ENCODE assay signal across 8 cellular contexts in genomic region chr19:52962394-52963228, GRCh38. TPM values are rescaled to one million over a fixed set of nuclear protein-coding genes. Genes with fewer than 3 reads are reported as not detected.
A peak's percentile ranks its signal among the peaks of the same experiment; 100 is the strongest.
DNase-seq lines count a peak whose midpoint lies in the region; ATAC-seq and TF ChIP-seq lines count a peak whose summit lies in the region.

ZNF816 (minus strand) TSS chr19:52962881; CDS start chr19:52956089, 6,792 bp downstream.

- 0 to 1% (median 0%) methylated on average over 42 to 55 of the region's 55 CpGs for WGBS in heart left ventricle, 4 donors
- WGBS in trophoblast cell (ENCODE audit: extremely low coverage, insufficient coverage, insufficient read length) = no CpG with 5 or more reads among the region's 55 CpGs
- WGBS in tibial nerve, 2 donors = 0% methylated on average over 30 to 43 of the region's 55 CpGs

- H4K12ac ChIP-seq in trophoblast cell (ENCODE audit: low read depth, low read length) = peak within 1 kb of the TSS; percentile 73

- peak within 1 kb of the TSS; percentile 93 for H3K9ac ChIP-seq in SU-DHL-6 (ENCODE audit: low read length)
- peak within 1 kb of the TSS; percentile 79 for H3K9ac ChIP-seq in trophoblast cell (ENCODE audit: low read length)

- H3K9me3 ChIP-seq in SU-DHL-6 (ENCODE audit: insufficient read depth, low read length) (peaks cover 7% of the 10 kb centered on the region; the same call in 1 of the 2 replicates), heart left ventricle (peaks cover 0 to 35% (median 3%) of the 10 kb centered on the region in 12 donors), trophoblast cell (ENCODE audit: insufficient read depth, low read depth, low read length) (peaks cover 8% of the 10 kb centered on the region), tibial nerve (peaks cover 0 to 39% (median 0%) of the 10 kb centered on the region in 4 donors)

- intact Hi-C loops in heart left ventricle (cut with DNase I) = loop anchor here in 5 of 10 donors (1.0 to 5.0 kb wide), 6 partner anchors 19 to 66 kb away; partner anchors contain the start of genes ZNF320 (in 1 of the 5) and ZNF888 (in 1 of the 5)

- H3K27ac ChIP-seq in SU-DHL-6 (ENCODE audit: low read depth, low read length) = 0 out of 2 replicates have a peak within 1 kb of the TSS, but pooled peaks have one; percentile 33
- peak within 1 kb of the TSS; percentile 5 to 95 (median 80) for H3K27ac ChIP-seq in heart left ventricle
- H3K27ac ChIP-seq in trophoblast cell (ENCODE audit: low read depth, low read length) = peak within 1 kb of the TSS; percentile 58
- peak within 1 kb of the TSS; percentile 29 to 81 (median 75) for H3K27ac ChIP-seq in tibial nerve

- H3K4me1 Mint-ChIP-seq in activated naive CD8-positive, alpha-beta T cell treated with anti-CD3 and anti-CD28 coated beads, Interleukin-2, amount 50 U/mL, for 24 hours = peaks cover 25% of the 10 kb centered on the region

- no peaks in the 10 kb centered on the region for H3F3A ChIP-seq in SU-DHL-6 (ENCODE audit: insufficient read depth)

- peak within 1 kb of the TSS; percentile 92 for H3K4me3 Mint-ChIP-seq in activated naive CD8-positive, alpha-beta T cell treated with anti-CD3 and anti-CD28 coated beads, Interleukin-2, amount 50 U/mL, for 24 hours

- peak within 1 kb of the TSS; percentile 52 for H3K14ac ChIP-seq in trophoblast cell (ENCODE audit: low read length)

- peak within 1 kb of the TSS; percentile 78 for H3K4ac ChIP-seq in trophoblast cell (ENCODE audit: low read depth, low read length)

- H2BK120ac ChIP-seq in trophoblast cell (ENCODE audit: insufficient read depth, low read length, poor library complexity) = peak within 1 kb of the TSS; percentile 52

- peak within 1 kb of the TSS; percentile 15 for H2AK5ac ChIP-seq in trophoblast cell (ENCODE audit: low read length)

- H3K27me3 ChIP-seq in SU-DHL-6 (ENCODE audit: low read length) (no peaks in the 10 kb centered on the region), heart left ventricle (no peaks in the 10 kb centered on the region), trophoblast cell (ENCODE audit: insufficient read depth, low read length) (no peaks in the 10 kb centered on the region), tibial nerve (no peaks in the 10 kb centered on the region)

- TF ChIP-seq POLR2A in heart left ventricle (IDR thresholded peaks at IDR 0.05) (peak in 1 of 2 donors; percentile 64), tibial nerve (IDR thresholded peaks at IDR 0.05) (peak in 1 of 2 donors; percentile 55)

- H3K4me1 ChIP-seq in heart left ventricle (peaks cover 0 to 20% (median 10%) of the 10 kb centered on the region in 12 donors), trophoblast cell (ENCODE audit: control insufficient read depth in 1 of 2, insufficient read depth in 2 of 2, low read length in 2 of 2) (peaks cover 3 to 5% of the 10 kb centered on the region in 2 experiments), tibial nerve (peaks cover 0 to 20% (median 6%) of the 10 kb centered on the region in 4 donors)

- peak in 1 of 2 donors; percentile 74 for TF ChIP-seq EP300 in tibial nerve (IDR thresholded peaks at IDR 0.05)

- peak within 1 kb of the TSS; percentile 16 for H3K18ac ChIP-seq in trophoblast cell (ENCODE audit: low read length)

- peak within 1 kb of the TSS; percentile 87 for H3K27ac Mint-ChIP-seq in activated naive CD8-positive, alpha-beta T cell treated with anti-CD3 and anti-CD28 coated beads, Interleukin-2, amount 50 U/mL, for 24 hours

- H3K4me2 ChIP-seq in SU-DHL-6 (ENCODE audit: low read depth, low read length, poor library complexity, severe bottlenecking) (peak within 1 kb of the TSS; percentile 69), trophoblast cell (ENCODE audit: low read length) (peak within 1 kb of the TSS; percentile 85)

- peak; percentile 69 for DNase-seq in NCI-H1092 (lab: John Stamatoyannopoulos, UW)
- DNase-seq in activated naive CD8-positive, alpha-beta T cell treated with anti-CD3 and anti-CD28 coated beads, Interleukin-2, amount 50 U/mL, for 24 hours = peak; percentile 99
- peak; percentile 97 to 99 (median 98) for DNase-seq in heart left ventricle
- peak; percentile 97 for DNase-seq in trophoblast cell
- DNase-seq in tibial nerve (ENCODE audit: low spot score in 2 of 2) = peak; percentile 98 to 99

- H2BK12ac ChIP-seq in trophoblast cell (ENCODE audit: low read length) = peak within 1 kb of the TSS; percentile 37

- H3K79me2 ChIP-seq in SU-DHL-6 (ENCODE audit: insufficient read depth, low read length) (peaks cover 47% of the 10 kb centered on the region), trophoblast cell (ENCODE audit: control insufficient read depth, insufficient read depth, low read length, poor library complexity) (peaks cover 10% of the 10 kb centered on the region)

- H4K91ac ChIP-seq in trophoblast cell (ENCODE audit: low read depth, low read length) = peak within 1 kb of the TSS; percentile 86

- H2AFZ ChIP-seq in SU-DHL-6 (ENCODE audit: low read depth, low read length, severe bottlenecking) (peak within 1 kb of the TSS; percentile 94), trophoblast cell (ENCODE audit: insufficient read depth, low read length, poor library complexity) (peak within 1 kb of the TSS; percentile 61)

- peak within 1 kb of the TSS; percentile 40 for H4K8ac ChIP-seq in trophoblast cell (ENCODE audit: low read depth, low read length)

- peak; percentile 96 for ATAC-seq in HG02571 (IDR thresholded peaks at IDR 0.05; ENCODE audit: unreplicated experiment)
- peak; percentile 100 for ATAC-seq in activated naive CD8-positive, alpha-beta T cell treated with anti-CD3 and anti-CD28 coated beads, Interleukin-2, amount 50 U/mL, for 24 hours
- ATAC-seq in heart left ventricle = peak; percentile 98 to 100 (median 100)

- no peaks in the 10 kb centered on the region for H3K27me3 Mint-ChIP-seq in activated naive CD8-positive, alpha-beta T cell treated with anti-CD3 and anti-CD28 coated beads, Interleukin-2, amount 50 U/mL, for 24 hours

- no peaks in the 10 kb centered on the region for H4K20me1 ChIP-seq in SU-DHL-6 (ENCODE audit: low read depth, low read length)

- peaks cover 55% of the 10 kb centered on the region for H3K36me3 Mint-ChIP-seq in activated naive CD8-positive, alpha-beta T cell treated with anti-CD3 and anti-CD28 coated beads, Interleukin-2, amount 50 U/mL, for 24 hours (ENCODE audit: low read depth)

- H3K4me3 ChIP-seq in GM08714 (ENCODE audit: low read length) (peak within 1 kb of the TSS; percentile 85), SU-DHL-6 (ENCODE audit: insufficient read depth, low read length, poor library complexity, severe bottlenecking) (peak within 1 kb of the TSS; percentile 93), heart left ventricle (peak within 1 kb of the TSS; percentile 40 to 99 (median 72)), trophoblast cell (ENCODE audit: low read depth, low read length) (peak within 1 kb of the TSS; percentile 86), tibial nerve (peak within 1 kb of the TSS; percentile 48 to 74 (median 60))

- H3K9me2 ChIP-seq in SU-DHL-6 (replicated peaks; ENCODE audit: insufficient read depth, low read length) = no peaks in the 10 kb centered on the region

- TF ChIP-seq CTCF in SU-DHL-6 (IDR thresholded peaks at IDR 0.05; ENCODE audit: insufficient read depth, low read length, poor library complexity, severe bottlenecking) (no peak), heart left ventricle (IDR thresholded peaks at IDR 0.05) (no peak), tibial nerve (IDR thresholded peaks at IDR 0.05) (no peak)

- H3K36me3 ChIP-seq in SU-DHL-6 (ENCODE audit: low read length) (0 out of 2 replicates have a peak, but pooled peaks cover 2% of the 10 kb centered on the region), heart left ventricle (peaks cover 0 to 6% (median 0%) of the 10 kb centered on the region in 9 donors), trophoblast cell (ENCODE audit: control insufficient read depth in 1 of 2, insufficient read depth in 2 of 2, low read length in 2 of 2) (peaks cover 24 to 28% of the 10 kb centered on the region in 2 experiments), tibial nerve (peaks cover 0 to 31% (median 0%) of the 10 kb centered on the region in 3 donors)

- peaks cover 9% of the 10 kb centered on the region for H3K79me1 ChIP-seq in trophoblast cell (ENCODE audit: low read length)

- H3K23ac ChIP-seq in trophoblast cell (ENCODE audit: low read length) = no peak within 1 kb of the TSS

- peaks cover 36% of the 10 kb centered on the region for H3K9me3 Mint-ChIP-seq in activated naive CD8-positive, alpha-beta T cell treated with anti-CD3 and anti-CD28 coated beads, Interleukin-2, amount 50 U/mL, for 24 hours

- peak within 1 kb of the TSS; percentile 50 for H2BK5ac ChIP-seq in trophoblast cell (ENCODE audit: low read depth, low read length, poor library complexity)

RNA-seq across cellular contexts. Expression of gene ZNF816, which starts in this region (rescaled TPM):
- total RNA-seq in heart left ventricle (1 to 10 TPM; 2.1 to 8.0 (median 4.3) TPM), tibial nerve (10 to 100 TPM in 3 of 4 donors, 1 to 10 TPM in 1; 3.7 to 23.0 (median 13.5) TPM)
- polyA plus RNA-seq in heart left ventricle = 1 to 10 TPM; 1.3 to 3.5 TPM
- polyA plus RNA-seq in trophoblast cell (2013) = 20.5 and 21.0 TPM in 2 replicates

Comparison
In these comparisons a context has a peak if more than half of its experiments do, and no peak if none do; other contexts are left out.
1. Peak in every context shown above with its lines: DNase-seq, ATAC-seq, H3K4me3 ChIP-seq and H3K27ac ChIP-seq.